In genomic region chr20:44310664-44311639, GRCh38 we compare ENCODE assay signal across 1 cellular context.
A peak's percentile ranks its signal among the peaks of the same experiment; 100 is the strongest.
TF ChIP-seq lines count a peak whose summit lies in the region.

TSS of gene FITM2 (minus strand) at chr20:44311202. CDS start at chr20:44311148, 54 bp downstream.

TF ChIP-seq in HepG2, 621 proteins besides CTCF, POLR2A, EP300 and RAD21 (continued from another document and continues in another):
- TF ChIP-seq ARID5B (CRISPR knock-in tag; IDR thresholded peaks at IDR 0.05) (peak; percentile 89), GATAD1 (CRISPR knock-in tag; IDR thresholded peaks at IDR 0.05) (peak; percentile 95), KAT2B (IDR thresholded peaks at IDR 0.05; ENCODE audit: borderline replicate concordance, low read depth, low read length) (no peak), ZNF569 (CRISPR knock-in tag; IDR thresholded peaks at IDR 0.05; ENCODE audit: borderline replicate concordance) (no peak), XBP1 (CRISPR knock-in tag; IDR thresholded peaks at IDR 0.05) (0 out of 2 replicates have a peak, but pooled peaks have one; percentile 39), GTF2F1 (IDR thresholded peaks at IDR 0.05; ENCODE audit: low read length) (no peak), LBX2 (CRISPR knock-in tag; IDR thresholded peaks at IDR 0.05; ENCODE audit: borderline replicate concordance) (peak; percentile 98), KDM5B (CRISPR knock-in tag; IDR thresholded peaks at IDR 0.05; ENCODE audit: borderline replicate concordance) (peak; percentile 98), DR1 (CRISPR knock-in tag; IDR thresholded peaks at IDR 0.05) (peak; percentile 77), ADNP (CRISPR knock-in tag; IDR thresholded peaks at IDR 0.05) (0 out of 2 replicates have a peak, but pooled peaks have one; percentile 66), ZFP36L1 (CRISPR knock-in tag; IDR thresholded peaks at IDR 0.05) (no peak), ZFP36L2 (CRISPR knock-in tag; IDR thresholded peaks at IDR 0.05) (no peak; the same call in 1 of the 2 replicates), XRCC5 (optimal IDR thresholded peaks at IDR 0.05; ENCODE audit: low read length) (peak; percentile 99), PATZ1 (CRISPR knock-in tag; IDR thresholded peaks at IDR 0.05) (peak; percentile 75), PBX3 (CRISPR knock-in tag; IDR thresholded peaks at IDR 0.05; ENCODE audit: borderline replicate concordance) (no peak), ATF4 (CRISPR knock-in tag; IDR thresholded peaks at IDR 0.05) (peak in 1 of 2 experiments; percentile 90; a peak in 2 of 4 replicates), TEAD3 (CRISPR knock-in tag; optimal IDR thresholded peaks at IDR 0.05; ENCODE audit: borderline replicate concordance) (peak; percentile 93), ZNF431 (CRISPR knock-in tag; IDR thresholded peaks at IDR 0.05; ENCODE audit: borderline replicate concordance, low read depth) (peak; percentile 98), ZMYM2 (CRISPR knock-in tag; IDR thresholded peaks at IDR 0.05) (no peak), GPN1 (CRISPR knock-in tag; IDR thresholded peaks at IDR 0.05; ENCODE audit: borderline replicate concordance) (no peak; the same call in 1 of the 2 replicates), ZBTB43 (CRISPR knock-in tag; conservative IDR thresholded peaks at IDR 0.05) (0 out of 2 replicates have a peak, but pooled peaks have one; percentile 54), YEATS2 (CRISPR knock-in tag; IDR thresholded peaks at IDR 0.05; ENCODE audit: borderline replicate concordance) (peak; percentile 98), ZNF543 (CRISPR knock-in tag; IDR thresholded peaks at IDR 0.05) (peak; percentile 94; the same call in 1 of the 2 replicates), ZNF180 (CRISPR knock-in tag; IDR thresholded peaks at IDR 0.05; ENCODE audit: borderline replicate concordance, low read depth) (peak; percentile 94; the same call in 1 of the 2 replicates), MBD4 (IDR thresholded peaks at IDR 0.05; ENCODE audit: borderline replicate concordance, low read length) (no peak), ZEB1 (IDR thresholded peaks at IDR 0.05; ENCODE audit: insufficient replicate concordance, low read depth) (no peak), ZSCAN30 (CRISPR knock-in tag; IDR thresholded peaks at IDR 0.05) (no peak), ZNF772 (CRISPR knock-in tag; IDR thresholded peaks at IDR 0.05) (peak; percentile 99), ZNF639 (CRISPR knock-in tag; conservative IDR thresholded peaks at IDR 0.05) (peak; percentile 69; the same call in 1 of the 2 replicates), NRL (CRISPR knock-in tag; IDR thresholded peaks at IDR 0.05; ENCODE audit: borderline replicate concordance) (no peak; the same call in none of the 2 replicates), AHR (CRISPR knock-in tag; IDR thresholded peaks at IDR 0.05) (peak; percentile 97), NFIB (CRISPR knock-in tag; IDR thresholded peaks at IDR 0.05; ENCODE audit: borderline replicate concordance) (no peak), ZNF407 (CRISPR knock-in tag; IDR thresholded peaks at IDR 0.05; ENCODE audit: not compliant biosample characterization) (peak; percentile 97), HOXA3 (CRISPR knock-in tag; IDR thresholded peaks at IDR 0.05) (peak; percentile 95), HNRNPH1 (optimal IDR thresholded peaks at IDR 0.05; ENCODE audit: low read depth, low read length) (no peak), ZNF616 (CRISPR knock-in tag; IDR thresholded peaks at IDR 0.05; ENCODE audit: low read depth) (peak; percentile 96), MYNN (CRISPR knock-in tag; IDR thresholded peaks at IDR 0.05; ENCODE audit: low read depth) (0 out of 2 replicates have a peak, but pooled peaks have one; percentile 66), YY1 (IDR thresholded peaks at IDR 0.05; ENCODE audit: insufficient read depth, insufficient replicate concordance, low read depth, low read length) (peak; percentile 88), ZNF850 (CRISPR knock-in tag; conservative IDR thresholded peaks at IDR 0.05) (no peak), ZNF597 (CRISPR knock-in tag; IDR thresholded peaks at IDR 0.05) (peak; percentile 56; the same call in 1 of the 2 replicates), ZNF296 (CRISPR knock-in tag; conservative IDR thresholded peaks at IDR 0.05) (peak; percentile 94; the same call in 1 of the 2 replicates)
